In the genomic region with DNA sequence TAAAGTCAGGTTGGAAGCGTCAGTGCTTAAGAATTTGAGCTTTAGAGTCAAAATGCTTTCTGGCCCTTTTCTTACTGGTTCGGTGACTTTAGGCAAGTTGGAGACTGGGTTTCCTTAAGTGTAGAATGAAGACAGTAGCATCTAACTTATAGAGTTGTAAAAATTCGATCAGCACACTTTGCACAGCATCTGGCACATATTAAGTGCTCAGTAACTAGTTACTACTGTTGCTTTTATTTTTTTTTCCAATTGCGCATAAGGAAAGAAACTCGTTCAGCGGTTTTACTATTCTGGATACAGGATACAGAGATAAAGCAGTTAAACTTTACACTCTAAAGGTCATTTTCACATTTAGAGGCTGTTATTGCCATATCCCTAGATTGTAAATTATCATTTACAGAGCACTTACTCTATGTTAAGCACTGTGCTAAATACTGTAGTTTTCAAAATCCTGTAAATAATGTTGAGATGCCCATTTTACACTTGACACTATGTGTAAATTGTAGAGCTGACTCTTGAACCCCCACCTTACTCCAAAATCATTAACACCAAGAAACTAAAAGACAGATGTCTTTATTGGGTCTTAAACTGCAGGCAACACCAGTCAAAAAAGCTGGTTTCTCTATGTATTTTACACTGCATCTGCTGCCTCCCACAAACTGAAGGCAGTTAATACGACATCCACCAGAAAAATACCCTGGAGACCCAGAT, we compare ENCODE assay signal across 8 cellular contexts. TPM values are rescaled to one million over a fixed set of nuclear protein-coding genes. Genes with fewer than 3 reads are reported as not detected.
A peak's percentile ranks its signal among the peaks of the same experiment; 100 is the strongest.
DNase-seq lines count a peak whose midpoint lies in the region; ATAC-seq, FAIRE-seq and TF ChIP-seq lines count a peak whose summit lies in the region.

No MANE protein-coding gene starts in this region.

- H3K9me3 ChIP-seq in A549 (no peaks in the 10 kb centered on the region), breast epithelium (no peaks in the 10 kb centered on the region), mucosa of descending colon (no peaks in the 10 kb centered on the region)

- H3K36me3 ChIP-seq in breast epithelium (peaks cover 5% of the 10 kb centered on the region), mucosa of descending colon (ENCODE audit: low read depth) (peaks cover 14% of the 10 kb centered on the region)

- intact Hi-C loops in breast epithelium (cut with DNase I; ENCODE audit: low total_unique reads): no loop called here
- intact Hi-C loops in mucosa of descending colon (cut with DNase I, micrococcal nuclease): no loop called here

- no peak for TF ChIP-seq POLR2A in A549 (IDR thresholded peaks at IDR 0.05; ENCODE audit: low read length)
- TF ChIP-seq POLR2A in breast epithelium (IDR thresholded peaks at IDR 0.05): no peak

- peak overlapping the region; percentile 94 to 95 for H3K27ac ChIP-seq in A549
- peak overlapping the region; percentile 93 to 97 for H3K27ac ChIP-seq in breast epithelium

- POLR2A ChIA-PET in A549 (lab: Yijun Ruan, JAX): interaction anchor here (0.6 to 1.9 kb wide), 10 partner anchors 8 to 132 kb away, joined by 3 to 11 read pairs (median 4); partner anchors contain the start of genes CPNE1, RBM12 and RBM39

- CTCF ChIA-PET in A549 (lab: Yijun Ruan, JAX): interaction anchor here (0.7 to 2.1 kb wide), 5 partner anchors 10 to 254 kb away, joined by 3 to 8 read pairs (median 3); partner anchors contain the start of gene SCAND1

- WGBS in A549 (ENCODE audit: missing lambda C conversion rate): 28% methylated on average over 7 of the region's 7 CpGs

- H3K4me3 ChIP-seq in A549: peak overlapping the region; percentile 90
- peak overlapping the region; percentile 95 for H3K4me3 ChIP-seq in Jurkat, Clone E6-1 (ENCODE audit: low read length)
- peak overlapping the region; percentile 83 to 99 (median 96) for H3K4me3 ChIP-seq in breast epithelium
- peak overlapping the region; percentile 93 for H3K4me3 ChIP-seq in mucosa of descending colon

- no peak for TF ChIP-seq RAD21 in A549 (conservative IDR thresholded peaks at IDR 0.05 in 1 of 2, IDR thresholded peaks at IDR 0.05 in 1 of 2)

- peak in 1 of 2 experiments; percentile 5; a peak in 3 of 6 replicates for ATAC-seq in A549
- ATAC-seq in mucosa of descending colon: peak; percentile 20
- ATAC-seq in HG03439 (IDR thresholded peaks at IDR 0.05; ENCODE audit: unreplicated experiment): no peak

- TF ChIP-seq CTCF in A549 (IDR thresholded peaks at IDR 0.05) (no peak), breast epithelium (IDR thresholded peaks at IDR 0.05) (no peak), mucosa of descending colon (IDR thresholded peaks at IDR 0.05) (no peak)

- no peak for FAIRE-seq in A549 (lab: Jason Lieb, UNC)

- H3K4me2 ChIP-seq in A549: peak overlapping the region; percentile 99

- H3K4me1 ChIP-seq in A549 (peaks cover 28% of the 10 kb centered on the region), breast epithelium (peaks cover 5 to 6% of the 10 kb centered on the region in 2 donors), mucosa of descending colon (ENCODE audit: low read depth) (peaks cover 19% of the 10 kb centered on the region)

- DNase-seq in A549 (ENCODE audit: low read depth in 1 of 2, low spot score in 1 of 2) (no peak), breast epithelium (ENCODE audit: low spot score in 2 of 2) (no peak), mucosa of descending colon (no peak), T1000 (lab: John Stamatoyannopoulos, UW) (no peak), kidney glomerular epithelial cell (lab: John Stamatoyannopoulos, UW) (no peak), anterior cingulate cortex (lab: John Stamatoyannopoulos, UW) (no peak)
- no peak for DNase-seq in Jurkat, Clone E6-1 (ENCODE audit: low read depth, low spot score)

- no peak for TF ChIP-seq EP300 in A549 (IDR thresholded peaks at IDR 0.05)

- no peaks in the 10 kb centered on the region for H3K27me3 ChIP-seq in breast epithelium

TF ChIP-seq in A549, 52 proteins besides CTCF, POLR2A, EP300 and RAD21:
- TF ChIP-seq NFE2L2 (conservative IDR thresholded peaks at IDR 0.05; ENCODE audit: low read length) (no peak), ESRRA (IDR thresholded peaks at IDR 0.05; ENCODE audit: borderline replicate concordance, low read length) (no peak), RNF2 (IDR thresholded peaks at IDR 0.05; ENCODE audit: borderline replicate concordance, low read depth) (no peak), GATA3 (IDR thresholded peaks at IDR 0.05; ENCODE audit: borderline replicate concordance) (no peak), ZFP36 (IDR thresholded peaks at IDR 0.05; ENCODE audit: borderline replicate concordance, partially characterized antibody) (no peak)
- TF ChIP-seq, protein P1, sequence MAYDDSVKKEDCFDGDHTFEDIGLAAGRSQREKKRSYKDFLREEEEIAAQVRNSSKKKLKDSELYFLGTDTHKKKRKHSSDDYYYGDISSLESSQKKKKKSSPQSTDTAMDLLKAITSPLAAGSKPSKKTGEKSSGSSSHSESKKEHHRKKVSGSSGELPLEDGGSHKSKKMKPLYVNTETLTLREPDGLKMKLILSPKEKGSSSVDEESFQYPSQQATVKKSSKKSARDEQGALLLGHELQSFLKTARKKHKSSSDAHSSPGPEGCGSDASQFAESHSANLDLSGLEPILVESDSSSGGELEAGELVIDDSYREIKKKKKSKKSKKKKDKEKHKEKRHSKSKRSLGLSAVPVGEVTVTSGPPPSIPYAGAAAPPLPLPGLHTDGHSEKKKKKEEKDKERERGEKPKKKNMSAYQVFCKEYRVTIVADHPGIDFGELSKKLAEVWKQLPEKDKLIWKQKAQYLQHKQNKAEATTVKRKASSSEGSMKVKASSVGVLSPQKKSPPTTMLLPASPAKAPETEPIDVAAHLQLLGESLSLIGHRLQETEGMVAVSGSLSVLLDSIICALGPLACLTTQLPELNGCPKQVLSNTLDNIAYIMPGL (CRISPR knock-in tag; IDR thresholded peaks at IDR 0.05; ENCODE audit: borderline replicate concordance): no peak

RNA-seq across cellular contexts. Expression of gene ROMO1, which starts 0.9 kb away (rescaled TPM):
- polyA plus RNA-seq in A549 (2011; rRNA removed) (201 and 204 TPM in 2 replicates), A549 (2017; fragmentation: RNase III; extraction: RNeasy Plus Mini Kit Qiagen cat#74134 plus additional on column Dnase treatment) (365 to 430 TPM (median 425 TPM) in 3 replicates)
- 974 and 1,231 TPM in 2 replicates for polyA plus RNA-seq in A549 (2012; cell fraction: cytosol; rRNA removed)
- polyA plus RNA-seq in A549 (2012; cell fraction: nucleus; rRNA removed): 655 and 1,009 TPM in 2 replicates
- polyA minus RNA-seq in A549 (2011; rRNA and poly(A)+ RNA removed): 20.8 and 23.3 TPM in 2 replicates
- polyA plus RNA-seq in Jurkat, Clone E6-1 (2012; ENCODE audit: insufficient read depth, insufficient read length): 347 TPM
- total RNA-seq in breast epithelium (100 to 1,000 TPM; 231 to 348 (median 306) TPM), mucosa of descending colon (100 to 1,000 TPM; 112 to 147 (median 137) TPM)

RNA-seq across cellular contexts. Expression of gene NFS1, which starts 0.9 kb away (rescaled TPM):
- 50.5 and 72.0 TPM in 2 replicates for polyA plus RNA-seq in A549 (2011; rRNA removed)
- 69.8 and 103 TPM in 2 replicates for polyA plus RNA-seq in A549 (2012; cell fraction: cytosol; rRNA removed)
- polyA plus RNA-seq in A549 (2012; cell fraction: nucleus; rRNA removed): 47.8 and 55.9 TPM in 2 replicates
- 39.2 to 44.0 TPM (median 39.5 TPM) in 3 replicates for polyA plus RNA-seq in A549 (2017; fragmentation: RNase III; extraction: RNeasy Plus Mini Kit Qiagen cat#74134 plus additional on column Dnase treatment)
- 29.8 and 35.3 TPM in 2 replicates for polyA minus RNA-seq in A549 (2011; rRNA and poly(A)+ RNA removed)
- polyA plus RNA-seq in Jurkat, Clone E6-1 (2012; ENCODE audit: insufficient read depth, insufficient read length): 47.9 TPM
- total RNA-seq in breast epithelium: 10 to 100 TPM; 31.7 to 39.7 (median 36.1) TPM
- 10 to 100 TPM; 31.2 to 42.8 (median 32.1) TPM for total RNA-seq in mucosa of descending colon

RNA-seq across cellular contexts. Expression of gene CPNE1, which starts 35.4 kb away (rescaled TPM):
- polyA plus RNA-seq in A549 (2011; rRNA removed): 180 and 199 TPM in 2 replicates
- 293 and 348 TPM in 2 replicates for polyA plus RNA-seq in A549 (2012; cell fraction: cytosol; rRNA removed)
- polyA plus RNA-seq in A549 (2012; cell fraction: nucleus; rRNA removed): 558 and 578 TPM in 2 replicates
- 210 to 244 TPM (median 239 TPM) in 3 replicates for polyA plus RNA-seq in A549 (2017; fragmentation: RNase III; extraction: RNeasy Plus Mini Kit Qiagen cat#74134 plus additional on column Dnase treatment)
- polyA minus RNA-seq in A549 (2011; rRNA and poly(A)+ RNA removed): 200 and 245 TPM in 2 replicates
- 87.7 TPM for polyA plus RNA-seq in Jurkat, Clone E6-1 (2012; ENCODE audit: insufficient read depth, insufficient read length)
- total RNA-seq in breast epithelium: 100 to 1,000 TPM in 2 of 3 donors, 10 to 100 TPM in 1; 41.1 to 135 (median 117) TPM
- 100 to 1,000 TPM; 117 to 188 (median 128) TPM for total RNA-seq in mucosa of descending colon

RNA-seq across cellular contexts. Expression of gene RBM12, which starts 35.4 kb away (rescaled TPM):
- polyA plus RNA-seq in A549 (2011; rRNA removed) (92.9 and 119 TPM in 2 replicates), A549 (2017; fragmentation: RNase III; extraction: RNeasy Plus Mini Kit Qiagen cat#74134 plus additional on column Dnase treatment) (49.0 to 50.9 TPM (median 49.9 TPM) in 3 replicates)
- 41.1 and 47.6 TPM in 2 replicates for polyA plus RNA-seq in A549 (2012; cell fraction: cytosol; rRNA removed)
- polyA plus RNA-seq in A549 (2012; cell fraction: nucleus; rRNA removed): 84.2 and 93.7 TPM in 2 replicates
- 174 and 209 TPM in 2 replicates for polyA minus RNA-seq in A549 (2011; rRNA and poly(A)+ RNA removed)
- polyA plus RNA-seq in Jurkat, Clone E6-1 (2012; ENCODE audit: insufficient read depth, insufficient read length): 99.2 TPM
- total RNA-seq in breast epithelium (10 to 100 TPM; 22.7 to 40.1 (median 34.4) TPM), mucosa of descending colon (10 to 100 TPM; 68.3 to 72.5 (median 70.6) TPM)

RNA-seq across cellular contexts. Expression of gene RBM39, which starts 42.0 kb away (rescaled TPM):
- polyA plus RNA-seq in A549 (2011; rRNA removed) (127 and 264 TPM in 2 replicates), A549 (2017; fragmentation: RNase III; extraction: RNeasy Plus Mini Kit Qiagen cat#74134 plus additional on column Dnase treatment) (199 to 212 TPM (median 201 TPM) in 3 replicates)
- 38.9 and 39.1 TPM in 2 replicates for polyA plus RNA-seq in A549 (2012; cell fraction: cytosol; rRNA removed)
- 84.4 and 148 TPM in 2 replicates for polyA plus RNA-seq in A549 (2012; cell fraction: nucleus; rRNA removed)
- 104 and 116 TPM in 2 replicates for polyA minus RNA-seq in A549 (2011; rRNA and poly(A)+ RNA removed)
- 273 TPM for polyA plus RNA-seq in Jurkat, Clone E6-1 (2012; ENCODE audit: insufficient read depth, insufficient read length)
- total RNA-seq in breast epithelium (100 to 1,000 TPM; 305 to 660 (median 527) TPM), mucosa of descending colon (100 to 1,000 TPM; 226 to 303 (median 300) TPM)
